Comparison of ENCODE assay signal across 2 cellular contexts in genomic region chr6:26057899-26058298, GRCh38.
TF ChIP-seq lines count a peak whose summit lies in the region.

No MANE protein-coding gene starts in this region.

TF ChIP-seq in GM23338, 12 proteins besides CTCF, POLR2A, EP300 and RAD21:
- TF ChIP-seq REST (IDR thresholded peaks at IDR 0.05; ENCODE audit: unreplicated experiment) (no peak), ETS1 (IDR thresholded peaks at IDR 0.05) (no peak), ZNF331 (CRISPR knock-in tag; IDR thresholded peaks at IDR 0.05; ENCODE audit: low read depth) (no peak), STAT1 (IDR thresholded peaks at IDR 0.05; ENCODE audit: unreplicated experiment) (no peak), ZNF462 (CRISPR knock-in tag; IDR thresholded peaks at IDR 0.05) (no peak), ZNF114 (CRISPR knock-in tag; IDR thresholded peaks at IDR 0.05) (no peak), JUNB (IDR thresholded peaks at IDR 0.05; ENCODE audit: unreplicated experiment) (no peak), POLR2AphosphoS5 (IDR thresholded peaks at IDR 0.05; ENCODE audit: low read depth) (no peak), EZH2phosphoT487 (IDR thresholded peaks at IDR 0.05; ENCODE audit: unreplicated experiment) (no peak), NANOG (IDR thresholded peaks at IDR 0.05; ENCODE audit: borderline replicate concordance) (no peak), CREB1 (CRISPR knock-in tag; IDR thresholded peaks at IDR 0.05; ENCODE audit: low read depth) (no peak)

TF ChIP-seq in K562, 482 proteins besides CTCF, POLR2A, EP300 and RAD21 (continued from another document):
- no peak for TF ChIP-seq ATF3 (IDR thresholded peaks at IDR 0.05)
- 0 out of 2 replicates have a peak, but pooled peaks have one; percentile 38 for TF ChIP-seq ATF3 (CRISPR knock-in tag; conservative IDR thresholded peaks at IDR 0.05)
- TF ChIP-seq HMG20A (CRISPR knock-in tag; conservative IDR thresholded peaks at IDR 0.05), result no peak
- TF ChIP-seq RHOXF2B (CRISPR knock-in tag; conservative IDR thresholded peaks at IDR 0.05), result no peak
- no peak for TF ChIP-seq ESRRB (CRISPR knock-in tag; IDR thresholded peaks at IDR 0.05; ENCODE audit: borderline replicate concordance)
- 0 out of 2 replicates have a peak, but pooled peaks have one; percentile 7 for TF ChIP-seq ZBTB40 (IDR thresholded peaks at IDR 0.05)
- no peak for TF ChIP-seq ZBTB40 (CRISPR knock-in tag; IDR thresholded peaks at IDR 0.05)
- TF ChIP-seq PKNOX1 (IDR thresholded peaks at IDR 0.05), result no peak
- TF ChIP-seq YY1 (IDR thresholded peaks at IDR 0.05; ENCODE audit: borderline replicate concordance in 1 of 3, control insufficient read depth in 1 of 3, extremely low read depth in 1 of 3, insufficient read depth in 3 of 3, insufficient read length in 1 of 3, insufficient replicate concordance in 2 of 3, low read depth in 1 of 3, low read length in 2 of 3), result no peak
- no peak for TF ChIP-seq ARID1B (IDR thresholded peaks at IDR 0.05)
- TF ChIP-seq PHTF2 (CRISPR knock-in tag; IDR thresholded peaks at IDR 0.05), result no peak
- no peak for TF ChIP-seq RFX1 (IDR thresholded peaks at IDR 0.05)
TF ChIP-seq in K562: peak in this region for 2.
